ENCODE assay signal across 9 cellular contexts in genomic region chr2:128310094-128310716, GRCh38. TPM values are rescaled to one million over a fixed set of nuclear protein-coding genes. Genes with fewer than 3 reads are reported as not detected.
DNase-seq lines count a peak whose midpoint lies in the region; ATAC-seq and TF ChIP-seq lines count a peak whose summit lies in the region.
"Had no signal": no experiment of that assay in that cellular context is flagged by ENCODE, and none has a peak within 500 bp of the region (broad histone marks: within the 10 kb centered on the region; RNA-seq: fewer than 3 reads in every experiment).

No MANE protein-coding gene starts in this region.

- H4K8ac ChIP-seq in H9 (replicated peaks; ENCODE audit: insufficient read length, low read depth, low read length) = no peak overlapping the region

- H3K27me3 ChIP-seq in BLaER1 = no peaks in the 10 kb centered on the region
- no peaks in the 10 kb centered on the region for H3K27me3 ChIP-seq in H9 (ENCODE audit: insufficient read depth, low read length)
- H3K27me3 ChIP-seq in left ventricle myocardium inferior (ENCODE audit: low read depth) = no peaks in the 10 kb centered on the region
- no peaks in the 10 kb centered on the region for H3K27me3 ChIP-seq in ovary

- no peak for ATAC-seq in HG02678 (IDR thresholded peaks at IDR 0.05; ENCODE audit: unreplicated experiment)
- no peak for ATAC-seq in GM18520 (IDR thresholded peaks at IDR 0.05; ENCODE audit: unreplicated experiment)
- no peak for ATAC-seq in HG03342 (IDR thresholded peaks at IDR 0.05; ENCODE audit: unreplicated experiment)

- H2BK15ac ChIP-seq in H9 (ENCODE audit: low read depth, low read length) = no peak overlapping the region

- H2BK20ac ChIP-seq in H9 (ENCODE audit: low read depth, low read length, poor library complexity, severe bottlenecking) = no peak overlapping the region

- H3K9me3 ChIP-seq in BLaER1 (no peaks in the 10 kb centered on the region), H9 (ENCODE audit: control insufficient read depth, low read depth, low read length) (no peaks in the 10 kb centered on the region), left ventricle myocardium inferior (replicated peaks) (no peaks in the 10 kb centered on the region), ovary (no peaks in the 10 kb centered on the region)

- no peak overlapping the region for H2BK120ac ChIP-seq in H9 (ENCODE audit: low read depth, low read length, poor library complexity, severe bottlenecking)

- no CpG with 5 or more reads among the region's 12 CpGs for WGBS in H9 (ENCODE audit: extremely low coverage, insufficient read length, low lambda C conversion rate)
- WGBS in ovary, 3 donors = 88 to 90% (median 89%) methylated on average over 12 of the region's 12 CpGs

- H3K36me3 ChIP-seq in BLaER1 (peaks cover 48% of the 10 kb centered on the region), left ventricle myocardium inferior (no peaks in the 10 kb centered on the region), ovary (no peaks in the 10 kb centered on the region)

- intact Hi-C loops in left ventricle myocardium inferior (cut with micrococcal nuclease) = no loop called here
- intact Hi-C loops in ovary (cut with DNase I) = loop anchor here in 1 of 4 donors (10.0 kb wide), 2 partner anchors 135 to 415 kb away; no protein-coding TSS in a partner anchor

- no peaks in the 10 kb centered on the region for H3K9me3 Mint-ChIP-seq in H9
- H3K9me3 Mint-ChIP-seq: activated naive CD8-positive, alpha-beta T cell treated with anti-CD3 and anti-CD28 coated beads for 36 hours had no signal

- H4K5ac ChIP-seq in H9 (ENCODE audit: insufficient read length, low read depth, low read length) = no peak overlapping the region

- H3K36me3 Mint-ChIP-seq in H9 (ENCODE audit: insufficient read depth in 1 of 3, low read depth in 3 of 3) = peaks cover 7 to 26% (median 21%) of the 10 kb centered on the region in 3 experiments

- TF ChIP-seq POLR2A in ovary (IDR thresholded peaks at IDR 0.05) = no peak

- H3K23me2 ChIP-seq in H9 (ENCODE audit: insufficient read length, low read depth, low read length, poor library complexity, severe bottlenecking) = no peaks in the 10 kb centered on the region

- H3K4me1 ChIP-seq in BLaER1 (peaks cover 100% of the 10 kb centered on the region), H9 (ENCODE audit: insufficient read depth, low read length) (peaks cover 4% of the 10 kb centered on the region; the same call in 1 of the 2 replicates), left ventricle myocardium inferior (peaks cover 88% of the 10 kb centered on the region), ovary (ENCODE audit: insufficient read depth) (peaks cover 73% of the 10 kb centered on the region)

- no peak overlapping the region for H2AK5ac ChIP-seq in H9 (ENCODE audit: insufficient read length, low read length)

- no peak for TF ChIP-seq EP300 in ovary (IDR thresholded peaks at IDR 0.05)

- H3K4me3 Mint-ChIP-seq in H9 = no peak overlapping the region
- H3K4me3 Mint-ChIP-seq: activated naive CD8-positive, alpha-beta T cell treated with anti-CD3 and anti-CD28 coated beads for 36 hours had no signal

- H3K23ac ChIP-seq in H9 (ENCODE audit: insufficient read length, low read depth, low read length) = no peak overlapping the region

- no peak overlapping the region for H4K91ac ChIP-seq in H9 (ENCODE audit: insufficient read length, low read depth, low read length)

- H3K14ac ChIP-seq in H9 (ENCODE audit: insufficient read depth, low read length) = no peak overlapping the region

- H2BK12ac ChIP-seq in H9 (ENCODE audit: insufficient read length, low read depth, low read length) = no peak overlapping the region

- H4K20me1 ChIP-seq in BLaER1 (peaks cover 100% of the 10 kb centered on the region), H9 (ENCODE audit: control insufficient read depth, insufficient read depth, insufficient read length) (peaks cover 4% of the 10 kb centered on the region)

- peaks cover 84% of the 10 kb centered on the region; the same call in 1 of the 2 replicates for H3K79me2 ChIP-seq in H9 (ENCODE audit: insufficient read depth, low read length)

- H3K4me2 ChIP-seq in BLaER1 (no peak overlapping the region), H9 (ENCODE audit: insufficient read depth, insufficient read length, low read length) (no peak overlapping the region)
- H3K4me2 ChIP-seq: smooth muscle cell had no signal

- H3K27me3 Mint-ChIP-seq in H9 (ENCODE audit: low read depth) = no peaks in the 10 kb centered on the region
- H3K27me3 Mint-ChIP-seq: activated naive CD8-positive, alpha-beta T cell treated with anti-CD3 and anti-CD28 coated beads for 36 hours had no signal

- H3K9ac ChIP-seq in BLaER1 (no peak overlapping the region), H9 (ENCODE audit: extremely low read depth, insufficient read length, low read length) (no peak overlapping the region)

- no peak overlapping the region for H3K4ac ChIP-seq in H9 (ENCODE audit: low read depth, low read length)

- peaks cover 64 to 79% of the 10 kb centered on the region in 2 experiments for H3K4me1 Mint-ChIP-seq in H9

- no peak overlapping the region for H3T11ph ChIP-seq in H9 (ENCODE audit: low read length)

- no peak overlapping the region for H3K56ac ChIP-seq in H9 (ENCODE audit: insufficient read length, low read depth, low read length)

- peaks cover 13% of the 10 kb centered on the region for H3K79me1 ChIP-seq in H9 (ENCODE audit: insufficient read depth, low read depth, low read length, poor library complexity, severe bottlenecking)

- no peak overlapping the region for H2AFZ ChIP-seq in H9 (ENCODE audit: low read length)

- H3K4me3 ChIP-seq in BLaER1 (no peak overlapping the region), left ventricle myocardium inferior (no peak overlapping the region), ovary (no peak overlapping the region)
- H3K4me3 ChIP-seq: smooth muscle cell had no signal

- TF ChIP-seq CTCF in H9 (conservative IDR thresholded peaks at IDR 0.05) = no peak
- TF ChIP-seq CTCF in left ventricle myocardium inferior (IDR thresholded peaks at IDR 0.05; ENCODE audit: borderline replicate concordance) = no peak
- TF ChIP-seq CTCF in ovary (IDR thresholded peaks at IDR 0.05) = no peak

- H2BK5ac ChIP-seq in H9 (ENCODE audit: insufficient read length, low read length) = no peak overlapping the region

- DNase-seq in H9 = peak; percentile 21
- DNase-seq in left ventricle myocardium inferior = peak; percentile 7
- DNase-seq in ovary = peak; percentile 8 to 43 (median 24)
- DNase-seq: activated naive CD8-positive, alpha-beta T cell treated with anti-CD3 and anti-CD28 coated beads for 36 hours had no signal

- H3K18ac ChIP-seq in H9 (ENCODE audit: insufficient read length, low read depth, low read length) = no peak overlapping the region

- peak overlapping the region in 2 of 3 experiments; percentile 57 to 77; a peak in 2 of 7 replicates for H3K27ac Mint-ChIP-seq in H9
- H3K27ac Mint-ChIP-seq: activated naive CD8-positive, alpha-beta T cell treated with anti-CD3 and anti-CD28 coated beads for 36 hours had no signal

- H3K27ac ChIP-seq in BLaER1 (0 out of 2 replicates have a peak overlapping the region, but pooled peaks have one; percentile 6), H9 (ENCODE audit: insufficient read length, low read depth, low read length) (no peak overlapping the region), left ventricle myocardium inferior (replicated peaks) (no peak overlapping the region), ovary (peak overlapping the region in 1 of 2 donors; percentile 24)

RNA-seq across cellular contexts. Expression of gene HS6ST1, which starts 8.5 kb away (rescaled TPM):
- total RNA-seq in H9 (2021) (58.9 and 60.2 TPM in 2 replicates), left ventricle myocardium inferior (26.7 TPM), ovary (10 to 100 TPM; 23.7 to 62.5 (median 48.0) TPM)
- 10 to 100 TPM; 12.9 to 45.3 TPM for polyA plus RNA-seq in ovary
